In the genomic region with DNA sequence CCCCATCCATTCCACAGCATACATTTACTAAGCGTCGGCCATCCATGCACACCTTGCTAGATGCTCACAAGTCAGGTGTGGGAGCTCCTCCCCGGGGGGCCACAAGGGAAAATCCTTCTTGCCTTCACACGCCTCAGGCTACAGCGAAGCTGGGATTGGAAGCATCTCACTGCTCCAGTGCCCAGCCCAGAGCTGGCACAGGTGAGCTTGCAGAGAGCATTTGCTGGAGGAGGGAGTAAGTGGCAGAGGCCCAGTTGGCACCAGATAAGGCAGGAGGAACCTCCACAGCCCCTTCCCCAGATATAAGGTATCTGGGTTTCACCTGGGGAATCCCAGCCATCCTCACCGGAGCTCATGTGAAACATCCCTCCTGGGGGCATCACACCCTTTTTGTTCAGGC, we compare ENCODE assay signal across 20 cellular contexts. TPM values are rescaled to one million over a fixed set of nuclear protein-coding genes. Genes with fewer than 3 reads are reported as not detected.
"Had no signal": no experiment of that assay in that cellular context is flagged by ENCODE, and none has a peak within 500 bp of the region (broad histone marks: within the 10 kb centered on the region; RNA-seq: fewer than 3 reads in every experiment).

No MANE protein-coding gene starts in this region.

- H3K4me3 ChIP-seq: colonic mucosa, gastrocnemius medialis, heart right ventricle, mucosa of descending colon, psoas muscle, sigmoid colon, testis, tibial nerve had no signal

- H3K27ac ChIP-seq: colonic mucosa, gastrocnemius medialis, heart right ventricle, pancreas, psoas muscle, sigmoid colon, testis, tibial nerve had no signal

- H3K27me3 ChIP-seq: pancreas, testis had no signal

- H3K9me3 ChIP-seq: colonic mucosa, gastrocnemius medialis, heart right ventricle, mucosa of descending colon, pancreas, psoas muscle, sigmoid colon, testis, tibial nerve had no signal

- H3K36me3 ChIP-seq: colonic mucosa, gastrocnemius medialis, heart right ventricle, pancreas, sigmoid colon, tibial nerve had no signal

- DNase-seq: caudate nucleus; colonic mucosa; dermis blood vessel endothelial cell; gastrocnemius medialis; heart right ventricle; islet precursor cell; left ventricle myocardium superior; mucosa of descending colon; naive thymus-derived CD8-positive, alpha-beta T cell; nucleus accumbens; pancreas; psoas muscle; sigmoid colon; stimulated activated CD4-positive, alpha-beta T cell treated with anti-CD3 and anti-CD28 coated beads, Interleukin-2, amount 100 ng/mL, for 24 hours; stimulated activated CD4-positive, alpha-beta T cell treated with anti-CD3 and anti-CD28 coated beads, Interleukin-4, amount 100 ng/mL, for 4 hours; stimulated activated naive B cell treated with anti-CD40 and anti-IgM and Interleukin-4, amounts not matched to agents 10 μg/mL and 1 μg/mL and 100 μg/mL, for 72 hours; stimulated activated naive CD8-positive, alpha-beta T cell treated with anti-CD3 and anti-CD28 coated beads, Interleukin-15, amount 100 ng/mL, for 72 hours; testis had no signal

- ATAC-seq: esophagus mucosa; gastrocnemius medialis; heart right ventricle; left ventricle myocardium superior; mucosa of descending colon; naive thymus-derived CD8-positive, alpha-beta T cell; psoas muscle; stimulated activated naive B cell treated with anti-CD40 and anti-IgM and Interleukin-4, amounts not matched to agents 10 μg/mL and 1 μg/mL and 100 μg/mL, for 72 hours; stimulated activated naive CD8-positive, alpha-beta T cell treated with anti-CD3 and anti-CD28 coated beads, Interleukin-15, amount 100 ng/mL, for 72 hours had no signal

- FAIRE-seq: pancreas had no signal

- H3K4me1 ChIP-seq: colonic mucosa, gastrocnemius medialis, psoas muscle, testis had no signal

RNA-seq across cellular contexts. Expression of gene TRPV4, which starts 1.8 kb away (rescaled TPM):
- total RNA-seq: gastrocnemius medialis; naive thymus-derived CD8-positive, alpha-beta T cell had no signal
- polyA plus RNA-seq: naive thymus-derived CD8-positive, alpha-beta T cell had no signal
